In genomic region chr5:172486451-172486850, GRCh38 we compare ENCODE assay signal across 25 cellular contexts.
"Had no signal": no experiment of that assay in that cellular context is flagged by ENCODE, and none has a peak within 500 bp of the region (broad histone marks: within the 10 kb centered on the region; RNA-seq: fewer than 3 reads in every experiment).

No MANE protein-coding gene starts in this region.

- H3K27ac Mint-ChIP-seq: activated naive CD4-positive, alpha-beta T cell treated with anti-CD3 and anti-CD28 coated beads for 36 hours; activated naive CD8-positive, alpha-beta T cell treated with anti-CD3 and anti-CD28 coated beads for 36 hours; effector memory CD8-positive, alpha-beta T cell; memory B cell; naive thymus-derived CD8-positive, alpha-beta T cell; progenitor cell of endocrine pancreas; stimulated activated memory B cell treated with anti-CD40 and anti-IgM and Interleukin-4, amounts not matched to agents 10 μg/mL and 1 μg/mL and 100 μg/mL, for 72 hours had no signal

- H3K4me3 Mint-ChIP-seq: activated naive CD4-positive, alpha-beta T cell treated with anti-CD3 and anti-CD28 coated beads for 36 hours; activated naive CD8-positive, alpha-beta T cell treated with anti-CD3 and anti-CD28 coated beads for 36 hours; effector memory CD8-positive, alpha-beta T cell; memory B cell; naive thymus-derived CD8-positive, alpha-beta T cell; neural crest cell; stimulated activated memory B cell treated with anti-CD40 and anti-IgM and Interleukin-4, amounts not matched to agents 10 μg/mL and 1 μg/mL and 100 μg/mL, for 72 hours had no signal

- ATAC-seq: activated CD4-positive, CD25-positive, alpha-beta regulatory T cell treated with anti-CD3 and anti-CD28 coated beads, Interleukin-2, amount 50 U/mL, for 24 hours; body of pancreas; effector memory CD8-positive, alpha-beta T cell; naive thymus-derived CD8-positive, alpha-beta T cell; stimulated activated memory B cell treated with anti-CD40 and anti-IgM and Interleukin-4, amounts not matched to agents 10 μg/mL and 1 μg/mL and 100 μg/mL, for 72 hours had no signal

- H3K36me3 ChIP-seq: adrenal gland, stomach, thyroid gland, WERI-Rb-1 had no signal

- H3K27ac ChIP-seq: adrenal gland, body of pancreas, stomach, thyroid gland, WERI-Rb-1 had no signal

- H3K4me3 ChIP-seq: adrenal gland, body of pancreas, smooth muscle cell, stomach, thyroid gland had no signal

- H3K4me1 Mint-ChIP-seq: activated naive CD8-positive, alpha-beta T cell treated with anti-CD3 and anti-CD28 coated beads for 36 hours; memory B cell; naive thymus-derived CD8-positive, alpha-beta T cell had no signal

- H3K27me3 ChIP-seq: adrenal gland, stomach, thyroid gland had no signal

- DNase-seq: activated CD4-positive, alpha-beta T cell treated with anti-CD3 and anti-CD28 coated beads for 48 hours; activated CD4-positive, alpha-beta T cell treated with anti-CD3 and anti-CD28 coated beads, Interleukin-2, amount 50 U/mL, for 48 hours; activated CD8-positive, alpha-beta memory T cell treated with anti-CD3 and anti-CD28 coated beads for 24 hours; activated effector memory CD4-positive, alpha-beta T cell treated with anti-CD3 and anti-CD28 coated beads, Interleukin-2, amount 50 U/mL, for 16 hours; activated naive CD4-positive, alpha-beta T cell treated with anti-CD3 and anti-CD28 coated beads for 36 hours; activated naive CD8-positive, alpha-beta T cell treated with anti-CD3 and anti-CD28 coated beads for 36 hours; adrenal gland; body of pancreas; cortex of kidney; effector memory CD8-positive, alpha-beta T cell; midbrain; naive thymus-derived CD8-positive, alpha-beta T cell; stimulated activated CD4-positive, alpha-beta T cell treated with anti-CD3 and anti-CD28 coated beads, Interleukin-1b, Interleukin-23, amount 100 ng/mL, for 48 hours; stimulated activated CD4-positive, alpha-beta T cell treated with anti-CD3 and anti-CD28 coated beads, Interleukin-4, amount 100 ng/mL, for 4 hours; stimulated activated CD8-positive, alpha-beta memory T cell treated with anti-CD3 and anti-CD28 coated beads, Interleukin-4, amount 100 ng/mL, for 48 hours; stomach; T-helper 9 cell; thyroid gland; WERI-Rb-1 had no signal

- H3K4me1 ChIP-seq: adrenal gland, body of pancreas, stomach, thyroid gland had no signal

- H3K9me3 ChIP-seq: adrenal gland, body of pancreas, stomach, thyroid gland had no signal

- H3K36me3 Mint-ChIP-seq: activated naive CD8-positive, alpha-beta T cell treated with anti-CD3 and anti-CD28 coated beads for 36 hours; memory B cell; stimulated activated memory B cell treated with anti-CD40 and anti-IgM and Interleukin-4, amounts not matched to agents 10 μg/mL and 1 μg/mL and 100 μg/mL, for 72 hours had no signal

- H3K9me3 Mint-ChIP-seq: activated naive CD4-positive, alpha-beta T cell treated with anti-CD3 and anti-CD28 coated beads for 36 hours; activated naive CD8-positive, alpha-beta T cell treated with anti-CD3 and anti-CD28 coated beads for 36 hours; effector memory CD8-positive, alpha-beta T cell; memory B cell; neural crest cell; stimulated activated memory B cell treated with anti-CD40 and anti-IgM and Interleukin-4, amounts not matched to agents 10 μg/mL and 1 μg/mL and 100 μg/mL, for 72 hours had no signal
